Comparison of ENCODE assay signal across 16 cellular contexts in genomic region chr9:96391021-96391765, GRCh38. TPM values are rescaled to one million over a fixed set of nuclear protein-coding genes. Genes with fewer than 3 reads are reported as not detected.
A peak's percentile ranks its signal among the peaks of the same experiment; 100 is the strongest.
DNase-seq lines count a peak whose midpoint lies in the region; ATAC-seq and TF ChIP-seq lines count a peak whose summit lies in the region.
"Had no signal": no experiment of that assay in that cellular context is flagged by ENCODE, and none has a peak within 500 bp of the region (broad histone marks: within the 10 kb centered on the region; RNA-seq: fewer than 3 reads in every experiment).

No MANE protein-coding gene starts in this region.

- no peaks in the 10 kb centered on the region for H3K27me3 ChIP-seq in CD4-positive, alpha-beta memory T cell (ENCODE audit: insufficient read depth, low read length)
- H3K27me3 ChIP-seq in endocrine pancreas (ENCODE audit: control insufficient read depth, insufficient read depth, low read length), result no peaks in the 10 kb centered on the region
- H3K27me3 ChIP-seq: esophagus muscularis mucosa had no signal

- intact Hi-C loops in CD4-positive, alpha-beta memory T cell (cut with micrococcal nuclease), result no loop called here

- ATAC-seq in GM21717 (IDR thresholded peaks at IDR 0.05; ENCODE audit: unreplicated experiment), result no peak

- H3K4me3 Mint-ChIP-seq in CD4-positive, alpha-beta memory T cell, result peak overlapping the region in 2 of 8 donors; percentile 48 to 61
- H3K4me3 Mint-ChIP-seq in nephron, result no peak overlapping the region

- no peak overlapping the region for H3K9ac ChIP-seq in endocrine pancreas (ENCODE audit: control insufficient read depth, insufficient read depth, low read length)

- H3K36me3 Mint-ChIP-seq in CD4-positive, alpha-beta memory T cell, result peaks cover 19 to 24% of the 10 kb centered on the region in 2 donors
- peaks cover 4% of the 10 kb centered on the region for H3K36me3 Mint-ChIP-seq in nephron (ENCODE audit: low read depth)

- H3K27me3 Mint-ChIP-seq in CD4-positive, alpha-beta memory T cell, result no peaks in the 10 kb centered on the region
- H3K27me3 Mint-ChIP-seq in nephron (ENCODE audit: low read depth), result no peaks in the 10 kb centered on the region

- H3K36me3 ChIP-seq in CD4-positive, alpha-beta memory T cell (ENCODE audit: insufficient read depth, low read length), result no peaks in the 10 kb centered on the region
- no peaks in the 10 kb centered on the region for H3K36me3 ChIP-seq in endocrine pancreas (ENCODE audit: control insufficient read depth, insufficient read depth, low read length)

- CTCF ChIA-PET in CD4-positive, alpha-beta memory T cell (lab: Charles Lee; ENCODE audit: partially characterized antibody), result interaction anchor here (1.7 kb wide), 2 partner anchors 9 to 19 kb away, joined by 5 to 6 read pairs; no protein-coding TSS in a partner anchor

- H3K9me3 ChIP-seq in CD4-positive, alpha-beta memory T cell (ENCODE audit: control insufficient read depth in 1 of 2, low read length in 2 of 2), result no peaks in the 10 kb centered on the region
- H3K9me3 ChIP-seq in endocrine pancreas (ENCODE audit: control insufficient read depth, low read length), result no peaks in the 10 kb centered on the region
- H3K9me3 ChIP-seq: esophagus muscularis mucosa had no signal

- peaks cover 15% of the 10 kb centered on the region for H3K4me1 ChIP-seq in CD4-positive, alpha-beta memory T cell (ENCODE audit: insufficient read depth, low read length)
- no peaks in the 10 kb centered on the region for H3K4me1 ChIP-seq in endocrine pancreas (ENCODE audit: control insufficient read depth, insufficient read depth, low read length)

- POLR2A ChIA-PET in CD4-positive, alpha-beta memory T cell (lab: Charles Lee; ENCODE audit: partially characterized antibody), result interaction anchor here (0.7 to 1.0 kb wide), 4 partner anchors 8 to 175 kb away, joined by 3 to 5 read pairs (median 4); partner anchors contain the start of gene SLC35D2

- H3K9me3 Mint-ChIP-seq in CD4-positive, alpha-beta memory T cell, result peaks cover 0 to 1% (median 0%) of the 10 kb centered on the region in 8 donors
- no peaks in the 10 kb centered on the region for H3K9me3 Mint-ChIP-seq in nephron

- H3K4me3 ChIP-seq in CD4-positive, alpha-beta memory T cell (ENCODE audit: low read length in 2 of 2), result no peak overlapping the region
- H3K4me3 ChIP-seq in endocrine pancreas (ENCODE audit: control insufficient read depth, insufficient read depth, low read length), result peak overlapping the region; percentile 42
- H3K4me3 ChIP-seq: esophagus muscularis mucosa had no signal

- TF ChIP-seq CTCF in nephron (IDR thresholded peaks at IDR 0.05; ENCODE audit: unreplicated experiment in 3 of 3), result no peak

- no peak for DNase-seq in CD4-positive, alpha-beta memory T cell
- DNase-seq in M059J (ENCODE audit: low read depth), result peak; percentile 41
- DNase-seq in ACHN, result no peak
- DNase-seq in RKO (ENCODE audit: low spot score), result no peak
- no peak for DNase-seq in C1 segment of cervical spinal cord (lab: John Stamatoyannopoulos, UW)
- DNase-seq: activated CD4-positive, alpha-beta T cell treated with anti-CD3 and anti-CD28 coated beads for 1 hour; amygdala; DMS 273 treated with DMSO at 0.1 percent for 48 hours; Kasumi-1; kidney glomerular epithelial cell; NCI-H2171 treated with DMSO at 0.1 percent for 48 hours; right cardiac atrium had no signal

- H3K4me1 Mint-ChIP-seq in CD4-positive, alpha-beta memory T cell, result peaks cover 5 to 8% (median 8%) of the 10 kb centered on the region in 4 donors
- H3K4me1 Mint-ChIP-seq in nephron, result peaks cover 6% of the 10 kb centered on the region

- H3K27ac Mint-ChIP-seq in CD4-positive, alpha-beta memory T cell, result peak overlapping the region; percentile 66 to 85 (median 79)
- H3K27ac Mint-ChIP-seq in nephron, result peak overlapping the region; percentile 45 to 90 (median 87)

- in situ Hi-C loops in ACHN (cut with HindIII; ENCODE audit: low pct_ligation_motif_present, low pct_unique_long_range_greater_than_20kb, low sequenced_read_pairs), result no loop called here

- peak overlapping the region; percentile 16 for H3K27ac ChIP-seq in CD4-positive, alpha-beta memory T cell (ENCODE audit: low read depth, low read length)
- H3K27ac ChIP-seq: esophagus muscularis mucosa had no signal

RNA-seq across cellular contexts. Expression of gene SLC35D2, which starts 7.7 kb away (rescaled TPM):
- total RNA-seq in CD4-positive, alpha-beta memory T cell, result 10 to 100 TPM; 29.8 to 30.3 TPM
- polyA plus RNA-seq in CD4-positive, alpha-beta memory T cell, result 10 to 100 TPM; 25.3 to 30.5 TPM
- total RNA-seq in M059J (2014; rRNA removed; shearing (Covaris generic)), result 32.1 and 51.3 TPM in 2 replicates

RNA-seq across cellular contexts. Expression of gene ZNF367, which starts 27.0 kb away (rescaled TPM):
- 1 to 10 TPM; 5.1 to 5.4 TPM for total RNA-seq in CD4-positive, alpha-beta memory T cell
- 1 to 10 TPM in 1 of 2 donors, under 1 TPM in 1; 0.39 to 1.7 TPM for polyA plus RNA-seq in CD4-positive, alpha-beta memory T cell
- total RNA-seq in M059J (2014; rRNA removed; shearing (Covaris generic)), result 18.5 and 28.3 TPM in 2 replicates

RNA-seq across cellular contexts. Expression of gene HABP4, which starts 58.8 kb away (rescaled TPM):
- 10 to 100 TPM; 35.5 to 36.6 TPM for total RNA-seq in CD4-positive, alpha-beta memory T cell
- polyA plus RNA-seq in CD4-positive, alpha-beta memory T cell, result 10 to 100 TPM; 18.6 to 31.1 TPM
- total RNA-seq in M059J (2014; rRNA removed; shearing (Covaris generic)), result 9.2 and 13.6 TPM in 2 replicates
